In the genomic region with DNA sequence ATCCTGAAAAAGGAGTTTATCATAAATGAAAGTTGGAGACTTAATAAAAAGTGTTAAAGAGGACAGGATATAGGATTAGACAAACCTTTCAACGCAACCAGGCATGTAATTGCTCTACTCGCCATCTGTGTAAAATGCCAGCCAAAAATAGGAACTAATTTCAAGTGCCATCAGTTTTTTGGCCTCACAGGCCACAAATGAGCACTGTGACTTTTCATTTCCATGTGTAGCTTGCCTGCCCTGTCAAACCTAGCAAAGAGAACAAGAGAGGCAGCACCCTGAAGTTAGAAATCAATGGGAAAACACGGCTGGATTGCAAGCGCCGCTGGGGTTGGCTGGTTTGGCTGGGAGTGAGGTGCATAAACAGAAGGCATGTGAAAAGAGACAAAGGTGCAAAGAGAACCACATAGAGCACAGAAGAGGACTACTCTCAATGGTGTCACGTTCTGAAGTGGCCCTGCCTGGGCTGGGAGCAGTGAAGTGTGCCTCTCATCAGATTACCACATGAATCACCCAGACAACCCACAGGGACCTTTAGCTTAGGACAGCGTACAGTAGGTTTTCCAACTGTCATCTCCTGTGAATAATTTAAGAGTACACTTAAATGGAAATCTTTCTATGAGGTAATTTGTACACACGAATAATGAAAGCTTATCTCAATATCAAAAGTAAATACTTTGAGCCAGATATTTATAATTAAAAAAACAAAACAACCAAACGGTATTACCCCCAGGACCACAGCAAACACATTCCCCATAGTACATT, we compare ENCODE assay signal across 9 cellular contexts.
DNase-seq lines count a peak whose midpoint lies in the region; TF ChIP-seq lines count a peak whose summit lies in the region.
"Had no signal": no experiment of that assay in that cellular context is flagged by ENCODE, and none has a peak within 500 bp of the region (broad histone marks: within the 10 kb centered on the region; RNA-seq: fewer than 3 reads in every experiment).

No MANE protein-coding gene starts in this region.

- no peaks in the 10 kb centered on the region for H3K9me3 ChIP-seq in endocrine pancreas (ENCODE audit: control insufficient read depth, low read length)

- intact Hi-C loops in lower leg skin (cut with DNase I; ENCODE audit: low total_unique reads): no loop called here

- POLR2A ChIA-PET in HEK293T (lab: Yijun Ruan, JAX): interaction anchor here (1.7 kb wide), 1 partner anchor 196 kb away, joined by 7 read pairs; the partner anchor contains the start of gene CCDC28A

- in situ Hi-C loops in ACHN (cut with HindIII; ENCODE audit: low pct_ligation_motif_present, low pct_unique_long_range_greater_than_20kb, low sequenced_read_pairs): loop anchor here (25.0 kb wide), 1 partner anchor 185 kb away; the partner anchor contains the start of gene CCDC28A

- H3K4me3 ChIP-seq in endocrine pancreas (ENCODE audit: control insufficient read depth, insufficient read depth, low read length): peak overlapping the region; percentile 60
- H3K4me3 ChIP-seq in lower leg skin (ENCODE audit: low read depth, poor library complexity, severe bottlenecking): no peak overlapping the region

- no peaks in the 10 kb centered on the region for H3K27me3 ChIP-seq in endocrine pancreas (ENCODE audit: control insufficient read depth, insufficient read depth, low read length)

- TF ChIP-seq POLR2A in lower leg skin (IDR thresholded peaks at IDR 0.05): no peak

- no peak for TF ChIP-seq CTCF in lower leg skin (IDR thresholded peaks at IDR 0.05)

- CTCF ChIA-PET in HEK293T (lab: Yijun Ruan, JAX): no interaction called here

- DNase-seq in ACHN (peak; percentile 35), HEK293T (ENCODE audit: extremely low spot score) (peak; percentile 54), NCI-H345 (lab: John Stamatoyannopoulos, UW) (peak; percentile 98), superior temporal gyrus (ENCODE audit: extremely low spot score) (no peak), lower leg skin (ENCODE audit: low spot score in 2 of 2) (no peak), SK-N-DZ (ENCODE audit: low spot score) (no peak)
- DNase-seq in activated CD8-positive, alpha-beta memory T cell treated with anti-CD3 and anti-CD28 coated beads, Interleukin-2, amount 50 U/mL, for 48 hours: no peak
- DNase-seq: activated CD8-positive, alpha-beta memory T cell treated with anti-CD3 and anti-CD28 coated beads, Interleukin-2, amount 10 ng/mL, durations not matched to agents 7 days and 5 days had no signal

- no peaks in the 10 kb centered on the region for H3K4me1 ChIP-seq in endocrine pancreas (ENCODE audit: control insufficient read depth, insufficient read depth, low read length)

- H3K36me3 ChIP-seq in endocrine pancreas (ENCODE audit: control insufficient read depth, insufficient read depth, low read length): no peaks in the 10 kb centered on the region

- WGBS in lower leg skin, 2 donors: 80% methylated on average over 9 of the region's 9 CpGs

- H3K9ac ChIP-seq in endocrine pancreas (ENCODE audit: control insufficient read depth, insufficient read depth, low read length): no peak overlapping the region

TF ChIP-seq in HEK293T, 16 proteins besides CTCF, POLR2A, EP300 and RAD21:
- TF ChIP-seq FOXA1 (IDR thresholded peaks at IDR 0.05) (no peak), ARNT (IDR thresholded peaks at IDR 0.05) (no peak), ELF4 (IDR thresholded peaks at IDR 0.05) (no peak), PKNOX1 (IDR thresholded peaks at IDR 0.05) (peak; percentile 79)

Comparison
In these comparisons a context has a peak if more than half of its experiments do, and no peak if none do; other contexts are left out.
1. DNase-seq: peak in ACHN (single experiment), HEK293T (single experiment) and NCI-H345 (single experiment); none in activated CD8-positive, alpha-beta memory T cell treated with anti-CD3 and anti-CD28 coated beads, Interleukin-2, amount 50 U/mL, for 48 hours (single experiment), superior temporal gyrus (single experiment), lower leg skin (0 of 2) and SK-N-DZ (single experiment).